21 cellular contexts compared by ENCODE assay signal in the genomic region with DNA sequence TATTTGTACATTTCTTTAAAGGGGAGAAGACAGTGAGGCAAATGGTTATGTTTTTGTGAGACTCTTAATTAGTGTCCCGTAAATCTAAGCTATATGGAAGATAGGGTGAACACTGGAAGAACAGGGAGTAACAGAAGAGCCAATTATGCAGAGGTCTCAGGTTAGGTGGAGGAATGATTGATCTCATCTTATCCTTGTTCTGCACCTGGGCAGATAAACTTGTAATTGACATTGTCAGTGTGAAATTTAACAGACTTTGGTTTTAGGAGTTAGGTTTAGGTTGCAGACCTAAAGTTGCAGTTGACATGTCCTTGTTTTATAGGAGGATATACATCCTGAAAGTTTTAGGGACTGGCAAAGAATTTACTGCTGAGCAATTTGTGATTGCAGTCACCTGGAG. TPM values are rescaled to one million over a fixed set of nuclear protein-coding genes. Genes with fewer than 3 reads are reported as not detected.
DNase-seq lines count a peak whose midpoint lies in the region; ATAC-seq and TF ChIP-seq lines count a peak whose summit lies in the region.
"Had no signal": no experiment of that assay in that cellular context is flagged by ENCODE, and none has a peak within 500 bp of the region (broad histone marks: within the 10 kb centered on the region; RNA-seq: fewer than 3 reads in every experiment).

No MANE protein-coding gene starts in this region.

- H3K9me3 Mint-ChIP-seq in activated CD4-positive, alpha-beta memory T cell treated with anti-CD3 and anti-CD28 coated beads for 36 hours = peaks cover 5% of the 10 kb centered on the region
- H3K9me3 Mint-ChIP-seq: immature natural killer cell had no signal

- no peaks in the 10 kb centered on the region for H3K9me3 ChIP-seq in BLaER1
- H3K9me3 ChIP-seq in effector memory CD4-positive, alpha-beta T cell (ENCODE audit: control insufficient read depth, low read length) = no peaks in the 10 kb centered on the region

- ATAC-seq in SK-N-SH treated with all-trans-retinoic acid at 6 μM for 48 hours (no peak), GM21390 (IDR thresholded peaks at IDR 0.05; ENCODE audit: unreplicated experiment) (no peak)
- ATAC-seq: activated CD4-positive, CD25-positive, alpha-beta regulatory T cell treated with anti-CD3 and anti-CD28 coated beads, Interleukin-2, amount 50 U/mL, for 24 hours; heart right ventricle; left ventricle myocardium superior had no signal

- intact Hi-C loops in activated CD4-positive, alpha-beta memory T cell treated with anti-CD3 and anti-CD28 coated beads for 36 hours (cut with micrococcal nuclease) = no loop called here

- CTCF ChIA-PET in activated CD4-positive, alpha-beta memory T cell treated with anti-CD3 and anti-CD28 coated beads for 36 hours (lab: Charles Lee) = interaction anchor here (0.8 to 11.6 kb wide), 3 partner anchors 10 to 37 kb away, joined by 4 to 148 read pairs (median 16); partner anchors contain the start of gene WDR82

- POLR2A ChIA-PET in activated CD4-positive, alpha-beta memory T cell treated with anti-CD3 and anti-CD28 coated beads for 36 hours (lab: Charles Lee) = interaction anchor here (0.7 to 8.7 kb wide), 6 partner anchors 10 to 45 kb away, joined by 3 to 128 read pairs (median 8); partner anchors contain the start of genes GLYCTK, TLR9 and WDR82

- H3K36me3 ChIP-seq in BLaER1 = no peaks in the 10 kb centered on the region
- no peaks in the 10 kb centered on the region for H3K36me3 ChIP-seq in effector memory CD4-positive, alpha-beta T cell (ENCODE audit: control insufficient read depth, insufficient read depth, low read length)
- H3K36me3 ChIP-seq: heart right ventricle had no signal

- peaks cover 38% of the 10 kb centered on the region for H3K36me3 Mint-ChIP-seq in activated CD4-positive, alpha-beta memory T cell treated with anti-CD3 and anti-CD28 coated beads for 36 hours

- H3K27ac ChIP-seq in BLaER1 = 0 out of 2 replicates have a peak overlapping the region, but pooled peaks have one; percentile 20
- H3K27ac ChIP-seq in effector memory CD4-positive, alpha-beta T cell (ENCODE audit: insufficient read depth, low read length, poor library complexity, severe bottlenecking) = peak overlapping the region; percentile 16
- H3K27ac ChIP-seq: heart right ventricle had no signal

- H4K20me1 ChIP-seq in BLaER1 = peaks cover 15% of the 10 kb centered on the region

- H3K9ac ChIP-seq in BLaER1 = no peak overlapping the region

- H3K4me1 ChIP-seq in BLaER1 = peaks cover 77% of the 10 kb centered on the region
- peaks cover 64% of the 10 kb centered on the region for H3K4me1 ChIP-seq in effector memory CD4-positive, alpha-beta T cell (ENCODE audit: control insufficient read depth, insufficient read depth, low read length, poor library complexity, severe bottlenecking)

- peak overlapping the region; percentile 79 for H3K27ac Mint-ChIP-seq in activated CD4-positive, alpha-beta memory T cell treated with anti-CD3 and anti-CD28 coated beads for 36 hours

- H3K4me3 ChIP-seq in BLaER1 = no peak overlapping the region
- H3K4me3 ChIP-seq in effector memory CD4-positive, alpha-beta T cell (ENCODE audit: insufficient read depth, low read depth, low read length, poor library complexity, severe bottlenecking) = no peak overlapping the region
- H3K4me3 ChIP-seq: heart right ventricle had no signal

- DNase-seq in 8988T = peak; percentile 10
- no peak for DNase-seq in activated CD4-positive, alpha-beta memory T cell treated with anti-CD3 and anti-CD28 coated beads for 36 hours
- DNase-seq in effector memory CD4-positive, alpha-beta T cell = no peak
- no peak for DNase-seq in hypothalamus (lab: John Stamatoyannopoulos, UW)
- DNase-seq: cortex of kidney; EL; heart right ventricle; immature natural killer cell; left ventricle myocardium superior; midbrain; NCI-H1092; NCI-H2029; NCI-H446; stimulated activated CD4-positive, alpha-beta T cell treated with anti-CD3 and anti-CD28 coated beads, Interleukin-1b, Interleukin-23, amount 100 ng/mL, for 48 hours had no signal

- H3K4me3 Mint-ChIP-seq in activated CD4-positive, alpha-beta memory T cell treated with anti-CD3 and anti-CD28 coated beads for 36 hours = peak overlapping the region; percentile 9

- no peaks in the 10 kb centered on the region for H3K27me3 ChIP-seq in BLaER1
- no peaks in the 10 kb centered on the region for H3K27me3 ChIP-seq in effector memory CD4-positive, alpha-beta T cell (replicated peaks; ENCODE audit: control insufficient read depth, insufficient read depth, low read length, poor library complexity, severe bottlenecking)
- H3K27me3 ChIP-seq: heart right ventricle had no signal

- peaks cover 66% of the 10 kb centered on the region for H3K4me1 Mint-ChIP-seq in activated CD4-positive, alpha-beta memory T cell treated with anti-CD3 and anti-CD28 coated beads for 36 hours (ENCODE audit: low read depth)

- H3K27me3 Mint-ChIP-seq in activated CD4-positive, alpha-beta memory T cell treated with anti-CD3 and anti-CD28 coated beads for 36 hours = no peaks in the 10 kb centered on the region

- H3K4me2 ChIP-seq in BLaER1 = no peak overlapping the region

TF ChIP-seq in SK-N-SH treated with all-trans-retinoic acid at 6 μM for 48 hours, 23 proteins besides CTCF, POLR2A, EP300 and RAD21:
- TF ChIP-seq ZFP3 (CRISPR knock-in tag; IDR thresholded peaks at IDR 0.05) (no peak), SNAI2 (CRISPR knock-in tag; IDR thresholded peaks at IDR 0.05) (no peak), CREB5 (CRISPR knock-in tag; IDR thresholded peaks at IDR 0.05; ENCODE audit: low read depth) (no peak), CSDC2 (CRISPR knock-in tag; IDR thresholded peaks at IDR 0.05) (no peak), RARB (CRISPR knock-in tag; IDR thresholded peaks at IDR 0.05) (no peak), ZC3H10 (CRISPR knock-in tag; IDR thresholded peaks at IDR 0.05) (no peak), ESRRG (CRISPR knock-in tag; IDR thresholded peaks at IDR 0.05) (no peak), ZNF8 (CRISPR knock-in tag; IDR thresholded peaks at IDR 0.05) (no peak), ZNF70 (CRISPR knock-in tag; IDR thresholded peaks at IDR 0.05) (no peak), TOX (CRISPR knock-in tag; IDR thresholded peaks at IDR 0.05; ENCODE audit: borderline replicate concordance) (no peak), ZNF565 (CRISPR knock-in tag; conservative IDR thresholded peaks at IDR 0.05; ENCODE audit: low read depth) (no peak), ISL1 (CRISPR knock-in tag; IDR thresholded peaks at IDR 0.05) (no peak), ZFP30 (CRISPR knock-in tag; IDR thresholded peaks at IDR 0.05) (no peak), ARNTL (CRISPR knock-in tag; IDR thresholded peaks at IDR 0.05; ENCODE audit: borderline replicate concordance, low read depth) (no peak), TCF4 (CRISPR knock-in tag; IDR thresholded peaks at IDR 0.05; ENCODE audit: borderline replicate concordance) (no peak)
- TF ChIP-seq, protein P1, sequence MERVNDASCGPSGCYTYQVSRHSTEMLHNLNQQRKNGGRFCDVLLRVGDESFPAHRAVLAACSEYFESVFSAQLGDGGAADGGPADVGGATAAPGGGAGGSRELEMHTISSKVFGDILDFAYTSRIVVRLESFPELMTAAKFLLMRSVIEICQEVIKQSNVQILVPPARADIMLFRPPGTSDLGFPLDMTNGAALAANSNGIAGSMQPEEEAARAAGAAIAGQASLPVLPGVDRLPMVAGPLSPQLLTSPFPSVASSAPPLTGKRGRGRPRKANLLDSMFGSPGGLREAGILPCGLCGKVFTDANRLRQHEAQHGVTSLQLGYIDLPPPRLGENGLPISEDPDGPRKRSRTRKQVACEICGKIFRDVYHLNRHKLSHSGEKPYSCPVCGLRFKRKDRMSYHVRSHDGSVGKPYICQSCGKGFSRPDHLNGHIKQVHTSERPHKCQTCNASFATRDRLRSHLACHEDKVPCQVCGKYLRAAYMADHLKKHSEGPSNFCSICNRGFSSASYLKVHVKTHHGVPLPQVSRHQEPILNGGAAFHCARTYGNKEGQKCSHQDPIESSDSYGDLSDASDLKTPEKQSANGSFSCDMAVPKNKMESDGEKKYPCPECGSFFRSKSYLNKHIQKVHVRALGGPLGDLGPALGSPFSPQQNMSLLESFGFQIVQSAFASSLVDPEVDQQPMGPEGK (CRISPR knock-in tag; IDR thresholded peaks at IDR 0.05; ENCODE audit: borderline replicate concordance) = no peak

RNA-seq across cellular contexts. Expression of gene TWF2, which starts 3.1 kb away (rescaled TPM):
- total RNA-seq in activated CD4-positive, alpha-beta memory T cell treated with anti-CD3 and anti-CD28 coated beads for 36 hours = 100 to 1,000 TPM; 114 to 118 TPM

RNA-seq across cellular contexts. Expression of gene PPM1M, which starts 3.5 kb away (rescaled TPM):
- total RNA-seq in activated CD4-positive, alpha-beta memory T cell treated with anti-CD3 and anti-CD28 coated beads for 36 hours = 100 to 1,000 TPM; 111 TPM

RNA-seq across cellular contexts. Expression of gene TLR9, which starts 16.6 kb away (rescaled TPM):
- under 1 TPM; 0.59 to 0.90 TPM for total RNA-seq in activated CD4-positive, alpha-beta memory T cell treated with anti-CD3 and anti-CD28 coated beads for 36 hours
- total RNA-seq: pulmonary artery endothelial cell, SK-MEL-5, skeletal muscle tissue had no signal

RNA-seq across cellular contexts. Expression of gene WDR82, which starts 36.4 kb away (rescaled TPM):
- total RNA-seq in activated CD4-positive, alpha-beta memory T cell treated with anti-CD3 and anti-CD28 coated beads for 36 hours = 100 to 1,000 TPM; 110 to 111 TPM

RNA-seq across cellular contexts. Expression of gene ALAS1, which starts 44.1 kb away (rescaled TPM):
- 10 to 100 TPM; 64.4 to 64.5 TPM for total RNA-seq in activated CD4-positive, alpha-beta memory T cell treated with anti-CD3 and anti-CD28 coated beads for 36 hours
